23 cellular contexts compared by ENCODE assay signal in the genomic region with DNA sequence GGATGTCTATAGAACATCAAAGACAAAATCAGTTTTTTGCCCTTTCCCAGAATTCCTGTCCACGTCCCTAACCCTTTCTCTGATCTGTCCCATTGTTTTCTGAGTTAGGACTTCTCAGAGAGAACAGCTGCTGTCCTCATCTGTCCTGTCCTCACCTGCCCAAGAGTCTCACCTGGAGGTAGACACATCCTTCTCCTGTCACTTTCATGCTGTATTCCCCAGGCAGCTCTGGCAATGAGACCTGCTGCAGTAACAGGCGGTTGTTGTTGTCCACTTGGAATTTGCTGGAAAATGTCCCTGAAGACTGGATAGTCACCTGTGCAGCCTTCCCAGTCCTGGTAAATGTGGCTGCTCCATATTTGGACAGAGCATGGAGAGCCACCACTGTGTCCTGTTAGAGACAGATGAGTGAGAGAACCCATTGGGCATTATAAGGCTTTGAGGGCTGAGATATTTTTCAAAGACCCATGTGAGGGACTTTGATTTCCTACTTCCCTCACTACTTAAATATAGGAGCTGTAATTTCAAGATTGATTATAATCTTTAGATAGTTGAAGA. TPM values are rescaled to one million over a fixed set of nuclear protein-coding genes. Genes with fewer than 3 reads are reported as not detected.
DNase-seq lines count a peak whose midpoint lies in the region; ATAC-seq, FAIRE-seq and TF ChIP-seq lines count a peak whose summit lies in the region.
"Had no signal": no experiment of that assay in that cellular context is flagged by ENCODE, and none has a peak within 500 bp of the region (broad histone marks: within the 10 kb centered on the region; RNA-seq: fewer than 3 reads in every experiment).

No MANE protein-coding gene starts in this region.

- peaks cover 0 to 73% (median 13%) of the 10 kb centered on the region in 4 donors for H3K4me1 ChIP-seq in right lobe of liver
- H3K4me1 ChIP-seq: BLaER1 had no signal

- ATAC-seq in left lobe of liver (peak; percentile 23), right lobe of liver (peak in 3 of 4 donors; percentile 1 to 32 (median 4)), HG03520 (IDR thresholded peaks at IDR 0.05; ENCODE audit: unreplicated experiment) (no peak)

- WGBS in right lobe of liver (ENCODE audit: insufficient coverage, low coverage, low lambda C conversion rate, missing lambda C conversion rate), result 86% methylated on average over 1 of the region's 2 CpGs

- TF ChIP-seq CTCF in C4-2B (conservative IDR thresholded peaks at IDR 0.05) (no peak), right lobe of liver (IDR thresholded peaks at IDR 0.05) (no peak)

- no peaks in the 10 kb centered on the region for H3K36me3 Mint-ChIP-seq in activated T-helper 2 cell treated with anti-CD3 and anti-CD28 coated beads, Interferon-gamma antibody, Interleukin-2, Interleukin-4, amounts not matched to agents 10 μg/mL and 5 μg/mL and 100 μg/mL, durations not matched to agents 14 hours and 24 hours and 36 hours (ENCODE audit: low read depth)
- H3K36me3 Mint-ChIP-seq: CD14-positive monocyte had no signal

- H3K27me3 Mint-ChIP-seq in activated T-helper 2 cell treated with anti-CD3 and anti-CD28 coated beads, Interferon-gamma antibody, Interleukin-2, Interleukin-4, amounts not matched to agents 10 μg/mL and 5 μg/mL and 100 μg/mL, durations not matched to agents 14 hours and 24 hours and 36 hours (ENCODE audit: low read depth), result peaks cover 2% of the 10 kb centered on the region
- H3K27me3 Mint-ChIP-seq: CD4-positive, alpha-beta T cell; CD8-positive, alpha-beta memory T cell had no signal

- no peak overlapping the region for H3K27ac Mint-ChIP-seq in activated T-helper 2 cell treated with anti-CD3 and anti-CD28 coated beads, Interferon-gamma antibody, Interleukin-2, Interleukin-4, amounts not matched to agents 10 μg/mL and 5 μg/mL and 100 μg/mL, durations not matched to agents 14 hours and 24 hours and 36 hours
- H3K27ac Mint-ChIP-seq: B cell; CD14-positive monocyte; CD4-positive, alpha-beta T cell had no signal

- intact Hi-C loops in right lobe of liver (cut with DNase I), result no loop called here
- intact Hi-C loops in activated T-helper 2 cell treated with anti-CD3 and anti-CD28 coated beads, Interferon-gamma antibody, Interleukin-2, Interleukin-4, amounts not matched to agents 10 μg/mL and 5 μg/mL and 100 μg/mL, durations not matched to agents 14 hours and 24 hours and 36 hours (cut with micrococcal nuclease), result no loop called here

- TF ChIP-seq POLR2A in right lobe of liver (IDR thresholded peaks at IDR 0.05), result peak; percentile 12

- H3K36me3 ChIP-seq in right lobe of liver, result peaks cover 20 to 98% (median 39%) of the 10 kb centered on the region in 4 donors
- H3K36me3 ChIP-seq: BLaER1 had no signal

- H3K4me3 ChIP-seq in right lobe of liver, result no peak overlapping the region
- H3K4me3 ChIP-seq: BLaER1, GM23248 had no signal

- no peak overlapping the region for H3K4me3 Mint-ChIP-seq in activated T-helper 2 cell treated with anti-CD3 and anti-CD28 coated beads, Interferon-gamma antibody, Interleukin-2, Interleukin-4, amounts not matched to agents 10 μg/mL and 5 μg/mL and 100 μg/mL, durations not matched to agents 14 hours and 24 hours and 36 hours (ENCODE audit: low read depth)
- H3K4me3 Mint-ChIP-seq: B cell; CD14-positive monocyte; CD4-positive, alpha-beta T cell; CD8-positive, alpha-beta memory T cell had no signal

- FAIRE-seq in urothelium cell line (lab: Jason Lieb, UNC), result peak; percentile 35
- FAIRE-seq: A204.1, G401.6, GM12892, H1 had no signal

- no peaks in the 10 kb centered on the region for H3K27me3 ChIP-seq in right lobe of liver
- H3K27me3 ChIP-seq: BLaER1 had no signal

- DNase-seq in left lobe of liver (ENCODE audit: low spot score) (no peak), right lobe of liver (no peak), urothelium cell line (ENCODE audit: low spot score) (no peak), DMS 273 (lab: John Stamatoyannopoulos, UW; ENCODE audit: unreplicated experiment) (no peak)
- no peak for DNase-seq in activated T-helper 2 cell treated with anti-CD3 and anti-CD28 coated beads, Interferon-gamma antibody, Interleukin-2, Interleukin-4, amounts not matched to agents 10 μg/mL and 5 μg/mL and 100 μg/mL, durations not matched to agents 14 hours and 24 hours and 36 hours (ENCODE audit: low spot score)
- DNase-seq: Calu3; CD4-positive, alpha-beta T cell; CD8-positive, alpha-beta memory T cell; COR-L47; DMS153; DND-41; GM23248; H7; HCEC 1CT had no signal

- H3K9me3 ChIP-seq in right lobe of liver, result no peaks in the 10 kb centered on the region
- H3K9me3 ChIP-seq: BLaER1 had no signal

- no peaks in the 10 kb centered on the region for H3K9me3 Mint-ChIP-seq in activated T-helper 2 cell treated with anti-CD3 and anti-CD28 coated beads, Interferon-gamma antibody, Interleukin-2, Interleukin-4, amounts not matched to agents 10 μg/mL and 5 μg/mL and 100 μg/mL, durations not matched to agents 14 hours and 24 hours and 36 hours
- H3K9me3 Mint-ChIP-seq: CD14-positive monocyte; CD4-positive, alpha-beta T cell; CD8-positive, alpha-beta memory T cell had no signal

- H3K27ac ChIP-seq in C4-2B, result peak overlapping the region; percentile 24; the same call in 1 of the 2 replicates
- H3K27ac ChIP-seq in right lobe of liver, result peak overlapping the region; percentile 45 to 73 (median 71)
- H3K27ac ChIP-seq: BLaER1, GM23248 had no signal

- H3K4me1 Mint-ChIP-seq in activated T-helper 2 cell treated with anti-CD3 and anti-CD28 coated beads, Interferon-gamma antibody, Interleukin-2, Interleukin-4, amounts not matched to agents 10 μg/mL and 5 μg/mL and 100 μg/mL, durations not matched to agents 14 hours and 24 hours and 36 hours (ENCODE audit: low read depth), result no peaks in the 10 kb centered on the region
- H3K4me1 Mint-ChIP-seq: B cell, CD14-positive monocyte had no signal

RNA-seq across cellular contexts. Expression of a gene that starts 43.2 kb away (rescaled TPM):
- total RNA-seq in left lobe of liver (915 TPM), right lobe of liver (1,000 to 10,000 TPM in 5 of 6 experiments, 100 to 1,000 TPM in 1; 978 to 3,352 (median 2,507) TPM)
- not detected in 2 replicates for total RNA-seq in activated T-helper 2 cell treated with anti-CD3 and anti-CD28 coated beads, Interferon-gamma antibody, Interleukin-2, Interleukin-4, amounts not matched to agents 10 μg/mL and 5 μg/mL and 100 μg/mL, durations not matched to agents 14 hours and 24 hours and 36 hours
- total RNA-seq: B cell; Calu3; CD4-positive, alpha-beta T cell; H1; H7 had no signal

Comparison
In these comparisons a context has a peak if more than half of its experiments do, and no peak if none do; other contexts are left out.
1. RNA of a gene that starts 43.2 kb away (total RNA-seq): 978 to 3,352 TPM in right lobe of liver and 915 TPM in left lobe of liver (single experiment); not detected in activated T-helper 2 cell treated with anti-CD3 and anti-CD28 coated beads, Interferon-gamma antibody, Interleukin-2, Interleukin-4, amounts not matched to agents 10 μg/mL and 5 μg/mL and 100 μg/mL, durations not matched to agents 14 hours and 24 hours and 36 hours; every median in the first group is over 100 times any median in the second.